ENCODE assay signal across 16 cellular contexts in the genomic region with DNA sequence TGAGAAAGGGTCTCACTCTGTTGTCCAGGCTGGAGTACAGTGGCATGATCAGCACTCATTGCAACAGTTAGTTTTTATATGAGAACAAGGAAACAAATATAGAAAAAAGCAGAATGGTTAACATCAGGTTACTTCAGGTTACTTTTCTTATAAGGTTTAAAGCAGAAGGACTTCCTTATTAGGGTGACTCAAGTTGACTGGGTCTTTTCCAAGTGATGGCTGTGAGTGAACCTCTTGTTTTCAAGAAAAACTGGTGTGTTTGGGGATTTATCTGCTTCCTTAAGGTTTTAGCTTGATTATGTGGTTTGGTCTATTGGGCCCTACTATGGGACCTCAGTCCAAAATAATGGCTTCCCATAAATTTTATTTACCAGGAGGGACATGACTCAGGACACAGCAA.
DNase-seq lines count a peak whose midpoint lies in the region; ATAC-seq and TF ChIP-seq lines count a peak whose summit lies in the region.
"Had no signal": no experiment of that assay in that cellular context is flagged by ENCODE, and none has a peak within 500 bp of the region (broad histone marks: within the 10 kb centered on the region; RNA-seq: fewer than 3 reads in every experiment).

No MANE protein-coding gene starts in this region.

- ATAC-seq in left colon (peak; percentile 56), HG02884 (IDR thresholded peaks at IDR 0.05; ENCODE audit: unreplicated experiment) (no peak), HG03565 (IDR thresholded peaks at IDR 0.05; ENCODE audit: unreplicated experiment) (no peak)
- ATAC-seq: stimulated activated memory B cell treated with anti-CD40 and anti-IgM and Interleukin-4, amounts not matched to agents 10 μg/mL and 1 μg/mL and 100 μg/mL, for 72 hours had no signal

- DNase-seq in AG10803 (ENCODE audit: low read depth) (peak; percentile 86), LoVo (ENCODE audit: low spot score) (peak; percentile 71), choroid plexus epithelial cell (ENCODE audit: low read depth) (peak; percentile 58), left colon (no peak), testis (no peak), foreskin melanocyte (no peak)
- DNase-seq: activated naive CD4-positive, alpha-beta T cell treated with anti-CD3 and anti-CD28 coated beads for 36 hours; colonic mucosa; NCI-H226; RPMI8226; stimulated activated CD4-positive, alpha-beta T cell treated with anti-CD3 and anti-CD28 coated beads, Interleukin-2, amount 100 ng/mL, for 24 hours had no signal

- no peak overlapping the region for H3K27ac ChIP-seq in testis
- H3K27ac ChIP-seq: colonic mucosa, hepatocyte, parathyroid adenoma had no signal

- TF ChIP-seq POLR2A in testis (IDR thresholded peaks at IDR 0.05): no peak

- no peaks in the 10 kb centered on the region for H3K9me3 ChIP-seq in testis
- H3K9me3 ChIP-seq: colonic mucosa had no signal

- H3K4me3 ChIP-seq in AG10803 (ENCODE audit: low read length): no peak overlapping the region
- no peak overlapping the region for H3K4me3 ChIP-seq in choroid plexus epithelial cell (ENCODE audit: low read depth, low read length)
- no peak overlapping the region for H3K4me3 ChIP-seq in testis
- H3K4me3 ChIP-seq: colonic mucosa, hepatocyte had no signal

- no peaks in the 10 kb centered on the region for H3K27me3 ChIP-seq in testis
- H3K27me3 ChIP-seq: colonic mucosa, hepatocyte had no signal

- H3K36me3 ChIP-seq in testis (ENCODE audit: low read depth, missing control alignments): no peaks in the 10 kb centered on the region
- H3K36me3 ChIP-seq: colonic mucosa had no signal

- H3K4me1 ChIP-seq in testis: no peaks in the 10 kb centered on the region
- H3K4me1 ChIP-seq: colonic mucosa had no signal

- intact Hi-C loops in left colon (cut with DNase I, micrococcal nuclease): loop anchor here in 1 of 2 donors (5.0 kb wide), 1 partner anchor 98 kb away; a partner anchor contains a TSS
- intact Hi-C loops in testis (cut with DNase I; ENCODE audit: low total_unique reads): no loop called here

- no peak for TF ChIP-seq CTCF in AG10803 (conservative IDR thresholded peaks at IDR 0.05; ENCODE audit: low read length)
- no peak for TF ChIP-seq CTCF in choroid plexus epithelial cell (conservative IDR thresholded peaks at IDR 0.05; ENCODE audit: low read depth, low read length)
- TF ChIP-seq CTCF in testis (IDR thresholded peaks at IDR 0.05): no peak

Comparison
In these comparisons a context has a peak if more than half of its experiments do, and no peak if none do; other contexts are left out.
1. DNase-seq: peak in AG10803 (single experiment), LoVo (single experiment) and choroid plexus epithelial cell (single experiment); none in left colon (0 of 2), testis (single experiment) and foreskin melanocyte (single experiment).